In genomic region chr4:105543881-105544280, GRCh38 we compare ENCODE assay signal across 1 cellular context.
TF ChIP-seq lines count a peak whose summit lies in the region.

No MANE protein-coding gene starts in this region.

TF ChIP-seq in SK-N-SH, 30 proteins besides CTCF, POLR2A, EP300 and RAD21 (continued from another document):
- no peak for TF ChIP-seq REST (IDR thresholded peaks at IDR 0.05; ENCODE audit: low read depth, low read length)
- no peak for TF ChIP-seq POLR2AphosphoS5 (IDR thresholded peaks at IDR 0.05; ENCODE audit: low read depth, low read length)
- TF ChIP-seq FOXM1 (IDR thresholded peaks at IDR 0.05; ENCODE audit: low read depth): no peak
- no peak for TF ChIP-seq JUND (IDR thresholded peaks at IDR 0.05)
- no peak for TF ChIP-seq FOSL2 (IDR thresholded peaks at IDR 0.05; ENCODE audit: borderline replicate concordance, low read depth)
